ENCODE assay signal across 9 cellular contexts in genomic region chrX:153667931-153668396, GRCh38. TPM values are rescaled to one million over a fixed set of nuclear protein-coding genes. Genes with fewer than 3 reads are reported as not detected.
A peak's percentile ranks its signal among the peaks of the same experiment; 100 is the strongest.
DNase-seq lines count a peak whose midpoint lies in the region; TF ChIP-seq lines count a peak whose summit lies in the region.
"Had no signal": no experiment of that assay in that cellular context is flagged by ENCODE, and none has a peak within 500 bp of the region (broad histone marks: within the 10 kb centered on the region; RNA-seq: fewer than 3 reads in every experiment).

No MANE protein-coding gene starts in this region.

- peak overlapping the region; percentile 30; the same call in 1 of the 2 replicates for H2AFZ ChIP-seq in KMS-11 (ENCODE audit: low read depth)

- H3K27me3 ChIP-seq in KMS-11 (ENCODE audit: insufficient read depth, low read depth) (0 out of 2 replicates have a peak, but pooled peaks cover under 1% of the 10 kb centered on the region), SJCRH30 (no peaks in the 10 kb centered on the region), suprapubic skin (peaks cover 15% of the 10 kb centered on the region)

- DNase-seq in NCI-H2081 (lab: John Stamatoyannopoulos, UW) (peak; percentile 56 to 63), NCI-H2081 treated with DMSO at 0.1 percent for 48 hours (lab: John Stamatoyannopoulos, UW) (no peak), SJCRH30 (peak; percentile 70 to 87), foreskin melanocyte (peak; percentile 60), occipital lobe (lab: John Stamatoyannopoulos, UW) (peak; percentile 65), suprapubic skin (ENCODE audit: low spot score in 2 of 2) (peak; percentile 85 to 91)
- DNase-seq in activated effector memory CD4-positive, alpha-beta T cell treated with anti-CD3 and anti-CD28 coated beads, Interleukin-2, amount 50 U/mL, for 16 hours: peak; percentile 91

- no peaks in the 10 kb centered on the region for H3K9me3 ChIP-seq in SJCRH30 (replicated peaks)
- no peaks in the 10 kb centered on the region for H3K9me3 ChIP-seq in suprapubic skin

- peak; percentile 79 for TF ChIP-seq CTCF in KMS-11 (conservative IDR thresholded peaks at IDR 0.05; ENCODE audit: low read depth, low read length)
- peak; percentile 42 to 73 for TF ChIP-seq CTCF in suprapubic skin (IDR thresholded peaks at IDR 0.05)

- 39% methylated on average over 14 of the region's 14 CpGs for WGBS in suprapubic skin

- H3K4me1 ChIP-seq in KMS-11 (ENCODE audit: low read depth, poor library complexity, severe bottlenecking) (no peaks in the 10 kb centered on the region), SJCRH30 (no peaks in the 10 kb centered on the region), suprapubic skin (peaks cover 5% of the 10 kb centered on the region)
- H3K4me1 ChIP-seq: BLaER1 had no signal

- H3K4me3 ChIP-seq in KMS-11 (IDR thresholded peaks at IDR 0.05; ENCODE audit: insufficient read depth, low read depth, low read length) (no peak overlapping the region), SJCRH30 (no peak overlapping the region), suprapubic skin (no peak overlapping the region)
- H3K4me3 ChIP-seq: BLaER1 had no signal

- TF ChIP-seq POLR2A in suprapubic skin (IDR thresholded peaks at IDR 0.05): no peak

- no peaks in the 10 kb centered on the region for H4K20me1 ChIP-seq in KMS-11 (ENCODE audit: insufficient read depth)
- H4K20me1 ChIP-seq: BLaER1 had no signal

- H3K27ac ChIP-seq in KMS-11 (no peak overlapping the region), SJCRH30 (no peak overlapping the region), suprapubic skin (no peak overlapping the region)
- H3K27ac ChIP-seq: BLaER1 had no signal

- H3K36me3 ChIP-seq in KMS-11 (ENCODE audit: insufficient read depth) (no peaks in the 10 kb centered on the region), SJCRH30 (no peaks in the 10 kb centered on the region), suprapubic skin (no peaks in the 10 kb centered on the region)
- H3K36me3 ChIP-seq: BLaER1 had no signal

- no peak overlapping the region for H3K9ac ChIP-seq in KMS-11
- H3K9ac ChIP-seq: BLaER1 had no signal

- TF ChIP-seq EP300 in suprapubic skin (IDR thresholded peaks at IDR 0.05): no peak

- H3K4me2 ChIP-seq in KMS-11: no peak overlapping the region
- H3K4me2 ChIP-seq: BLaER1 had no signal

- no peaks in the 10 kb centered on the region for H3K79me2 ChIP-seq in KMS-11 (ENCODE audit: insufficient read depth, low read depth)

RNA-seq across cellular contexts. Expression of gene PNCK, which starts 5.6 kb away (rescaled TPM):
- total RNA-seq in SJCRH30 (2014; rRNA removed; shearing (Covaris generic)): not detected in 2 replicates
- total RNA-seq in occipital lobe (27.5 TPM), suprapubic skin (1 to 10 TPM; 1.2 to 1.8 (median 1.4) TPM)

RNA-seq across cellular contexts. Expression of gene SLC6A8, which starts 19.8 kb away (rescaled TPM):
- total RNA-seq in SJCRH30 (2014; rRNA removed; shearing (Covaris generic)): 9.5 TPM in 2 replicates
- 11.4 TPM for total RNA-seq in occipital lobe
- total RNA-seq in suprapubic skin: 10 to 100 TPM; 26.1 to 74.1 (median 45.2) TPM

RNA-seq across cellular contexts. Expression of gene DUSP9, which starts 21.0 kb away (rescaled TPM):
- 0.14 TPM in 1 of 2 replicates, not detected in the other for total RNA-seq in SJCRH30 (2014; rRNA removed; shearing (Covaris generic))
- total RNA-seq in occipital lobe (1.7 TPM), suprapubic skin (under 1 TPM in 2 of 4 donors, not detected in 2; 0.19 to 0.48 TPM)

RNA-seq across cellular contexts. Expression of gene BCAP31, which starts 56.2 kb away (rescaled TPM):
- total RNA-seq in SJCRH30 (2014; rRNA removed; shearing (Covaris generic)): 77.9 and 78.0 TPM in 2 replicates
- 60.2 TPM for total RNA-seq in occipital lobe
- total RNA-seq in suprapubic skin: 100 to 1,000 TPM; 112 to 170 (median 167) TPM

RNA-seq across cellular contexts. Expression of gene ABCD1, which starts 56.7 kb away (rescaled TPM):
- total RNA-seq in SJCRH30 (2014; rRNA removed; shearing (Covaris generic)): 4.8 and 4.9 TPM in 2 replicates
- 5.0 TPM for total RNA-seq in occipital lobe
- total RNA-seq in suprapubic skin: 1 to 10 TPM; 5.9 to 9.4 (median 7.4) TPM

Comparison
In these comparisons a context has a peak if more than half of its experiments do, and no peak if none do; other contexts are left out.
1. RNA of gene PNCK, which starts 5.6 kb away (total RNA-seq): 27.5 TPM in occipital lobe (single experiment); 1.2 to 1.8 TPM in suprapubic skin and not detected in SJCRH30; every median in the first group is over 10 times any median in the second.